26 cellular contexts compared by ENCODE assay signal in genomic region chr11:87280143-87280542, GRCh38.
"Had no signal": no experiment of that assay in that cellular context is flagged by ENCODE, and none has a peak within 500 bp of the region (broad histone marks: within the 10 kb centered on the region; RNA-seq: fewer than 3 reads in every experiment).

No MANE protein-coding gene starts in this region.

- H3K9me3 Mint-ChIP-seq: immature natural killer cell; naive B cell; natural killer cell; stimulated activated naive CD8-positive, alpha-beta T cell treated with anti-CD3 and anti-CD28 coated beads, Interleukin-15, Interleukin-2, amounts not matched to agents 100 ng/mL and 50 ng/mL, for 24 hours had no signal

- H3K27me3 ChIP-seq: ovary, sigmoid colon, spleen, suprapubic skin, tibial artery, upper lobe of right lung had no signal

- DNase-seq: head of caudate nucleus; hippocampal formation; immature natural killer cell; islet precursor cell; mesendoderm; naive B cell; natural killer cell; ovary; retina; right cardiac atrium; sigmoid colon; small intestine; spleen; stimulated activated CD4-positive, alpha-beta T cell treated with anti-CD3 and anti-CD28 coated beads, Interleukin-1b, Interleukin-23, amount 100 ng/mL, for 48 hours; stimulated activated CD4-positive, alpha-beta T cell treated with anti-CD3 and anti-CD28 coated beads, Interleukin-2, amount 100 ng/mL, for 48 hours; stimulated activated CD4-positive, alpha-beta T cell treated with anti-CD3 and anti-CD28 coated beads, Interleukin-4, amount 100 ng/mL, for 4 hours; stimulated activated naive CD4-positive, alpha-beta T cell; tibial artery; trophoblast cell; upper lobe of right lung had no signal

- H3K27ac Mint-ChIP-seq: immature natural killer cell; mesothelial cell of epicardium; natural killer cell; stimulated activated naive CD8-positive, alpha-beta T cell treated with anti-CD3 and anti-CD28 coated beads, Interleukin-15, Interleukin-2, amounts not matched to agents 100 ng/mL and 50 ng/mL, for 24 hours had no signal

- H3K36me3 ChIP-seq: ovary, prostate gland, sigmoid colon, spleen, suprapubic skin, thoracic aorta, tibial artery, upper lobe of right lung had no signal

- H3K4me1 ChIP-seq: prostate gland, spleen had no signal

- H3K36me3 Mint-ChIP-seq: naive B cell, natural killer cell had no signal

- H3K9me3 ChIP-seq: ovary, prostate gland, sigmoid colon, spleen, suprapubic skin, thoracic aorta, tibial artery, upper lobe of right lung had no signal

- H3K27me3 Mint-ChIP-seq: naive B cell; stimulated activated naive CD8-positive, alpha-beta T cell treated with anti-CD3 and anti-CD28 coated beads, Interleukin-15, Interleukin-2, amounts not matched to agents 100 ng/mL and 50 ng/mL, for 24 hours had no signal

- ATAC-seq: natural killer cell, right cardiac atrium, upper lobe of right lung had no signal

- H3K4me1 Mint-ChIP-seq: immature natural killer cell, naive B cell had no signal

- H3K4me3 ChIP-seq: lung, ovary, prostate gland, sigmoid colon, spleen, suprapubic skin, thoracic aorta, tibial artery, upper lobe of right lung had no signal

- H3K27ac ChIP-seq: ovary, prostate gland, sigmoid colon, spleen, suprapubic skin, thoracic aorta, tibial artery, upper lobe of right lung had no signal

- H3K4me3 Mint-ChIP-seq: immature natural killer cell; mesothelial cell of epicardium; natural killer cell; stimulated activated naive CD8-positive, alpha-beta T cell treated with anti-CD3 and anti-CD28 coated beads, Interleukin-15, Interleukin-2, amounts not matched to agents 100 ng/mL and 50 ng/mL, for 24 hours had no signal
